ENCODE assay signal across 18 cellular contexts in the genomic region with DNA sequence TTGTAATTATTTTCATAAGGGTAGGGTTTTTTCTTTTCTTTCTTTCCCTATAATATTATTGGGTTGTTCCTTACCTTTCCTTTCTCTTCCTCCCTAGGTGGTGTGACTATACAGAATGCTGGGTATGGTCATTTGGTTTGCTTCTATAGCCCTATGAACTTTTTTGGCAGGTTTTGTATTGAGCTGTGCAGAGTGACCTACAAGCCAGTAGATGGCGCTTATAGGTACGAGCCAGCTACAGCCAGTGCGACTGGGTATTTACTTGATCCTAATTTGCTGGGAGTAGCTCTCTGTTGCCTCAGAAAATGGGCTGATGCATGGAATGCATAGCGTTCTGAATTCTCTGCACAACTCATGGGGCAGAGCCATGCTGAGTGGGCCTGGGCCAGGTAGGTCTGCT.
DNase-seq lines count a peak whose midpoint lies in the region; ATAC-seq and TF ChIP-seq lines count a peak whose summit lies in the region.
"Had no signal": no experiment of that assay in that cellular context is flagged by ENCODE, and none has a peak within 500 bp of the region (broad histone marks: within the 10 kb centered on the region; RNA-seq: fewer than 3 reads in every experiment).

No MANE protein-coding gene starts in this region.

- H3K4me3 ChIP-seq in DOHH2 (ENCODE audit: low read length) (no peak overlapping the region), HCT116 (replicated peaks in 1 of 2; ENCODE audit: low read depth in 1 of 2, low read length in 2 of 2) (no peak overlapping the region), PC-3 (ENCODE audit: low read length) (no peak overlapping the region), breast epithelium (no peak overlapping the region)
- H3K4me3 ChIP-seq: BLaER1 treated with 17β-estradiol and CSF1 and Interleukin-3, amounts not matched to agents 10 nM and 100 nM; colonic mucosa; spleen had no signal

- H2AFZ ChIP-seq in HCT116 (ENCODE audit: low read depth, low read length, poor library complexity, severe bottlenecking) (no peak overlapping the region), PC-3 (ENCODE audit: low read length) (no peak overlapping the region)
- H2AFZ ChIP-seq: parathyroid adenoma had no signal

- H3K27ac ChIP-seq in DOHH2 (ENCODE audit: low read depth, low read length) = no peak overlapping the region
- no peak overlapping the region for H3K27ac ChIP-seq in HCT116 (ENCODE audit: low read depth, low read length)
- no peak overlapping the region for H3K27ac ChIP-seq in PC-3 (ENCODE audit: low read length)
- no peak overlapping the region for H3K27ac ChIP-seq in breast epithelium
- H3K27ac ChIP-seq: BLaER1 treated with 17β-estradiol and CSF1 and Interleukin-3, amounts not matched to agents 10 nM and 100 nM; colonic mucosa; parathyroid adenoma; spleen had no signal

- H3K9me2 ChIP-seq in DOHH2 (replicated peaks; ENCODE audit: control insufficient read depth, low read length) (no peaks in the 10 kb centered on the region), HCT116 (ENCODE audit: insufficient read depth) (no peaks in the 10 kb centered on the region), PC-3 (replicated peaks; ENCODE audit: low read length) (no peaks in the 10 kb centered on the region)

- RAD21 ChIA-PET in HCT116 (lab: Charles Lee; ENCODE audit: low non-redundant PET in 1 of 2, low total read pairs in 2 of 2, uncharacterized antibody in 2 of 2, unreplicated experiment in 2 of 2) = no interaction called here

- H3K27me3 ChIP-seq in DOHH2 (ENCODE audit: control insufficient read depth, low read length) (no peaks in the 10 kb centered on the region), HCT116 (ENCODE audit: insufficient read depth, low read length) (no peaks in the 10 kb centered on the region), PC-3 (ENCODE audit: low read length) (no peaks in the 10 kb centered on the region), breast epithelium (peaks cover 0 to 4% of the 10 kb centered on the region in 2 donors)
- H3K27me3 ChIP-seq: colonic mucosa, spleen had no signal

- H3K36me3 ChIP-seq in DOHH2 (ENCODE audit: control insufficient read depth, low read length) = no peaks in the 10 kb centered on the region
- no peaks in the 10 kb centered on the region for H3K36me3 ChIP-seq in HCT116 (ENCODE audit: control insufficient read depth in 1 of 2, insufficient read depth in 2 of 2, low read length in 2 of 2)
- no peaks in the 10 kb centered on the region for H3K36me3 ChIP-seq in PC-3 (ENCODE audit: low read depth, low read length)
- H3K36me3 ChIP-seq in breast epithelium = no peaks in the 10 kb centered on the region
- H3K36me3 ChIP-seq: BLaER1 treated with 17β-estradiol and CSF1 and Interleukin-3, amounts not matched to agents 10 nM and 100 nM; colonic mucosa; spleen had no signal

- no peak for TF ChIP-seq POLR2A in HCT116 (IDR thresholded peaks at IDR 0.05; ENCODE audit: borderline replicate concordance, extremely low read depth, insufficient read depth, insufficient read length)
- no peak for TF ChIP-seq POLR2A in breast epithelium (IDR thresholded peaks at IDR 0.05)

- H3K9me3 ChIP-seq in DOHH2 (ENCODE audit: control insufficient read depth, insufficient read depth, low read length) = no peaks in the 10 kb centered on the region; the same call in 1 of the 2 replicates
- no peaks in the 10 kb centered on the region for H3K9me3 ChIP-seq in HCT116 (ENCODE audit: control insufficient read depth in 1 of 2, insufficient read depth in 1 of 2, low read depth in 1 of 2, low read length in 2 of 2)
- no peaks in the 10 kb centered on the region for H3K9me3 ChIP-seq in PC-3 (ENCODE audit: low read length)
- H3K9me3 ChIP-seq in breast epithelium = peaks cover 17 to 48% of the 10 kb centered on the region in 2 donors
- H3K9me3 ChIP-seq: colonic mucosa had no signal

- POLR2A ChIA-PET in HCT116 (lab: Charles Lee) = no interaction called here
- POLR2A ChIA-PET in PC-3 (lab: Charles Lee; ENCODE audit: unreplicated experiment) = no interaction called here

- no peak overlapping the region for H3K9ac ChIP-seq in HCT116 (ENCODE audit: low read length)
- H3K9ac ChIP-seq in PC-3 (ENCODE audit: low read length) = no peak overlapping the region
- H3K9ac ChIP-seq: BLaER1 treated with 17β-estradiol and CSF1 and Interleukin-3, amounts not matched to agents 10 nM and 100 nM; parathyroid adenoma had no signal

- CTCF ChIA-PET in HCT116 (lab: Charles Lee) = no interaction called here
- CTCF ChIA-PET in PC-3 (lab: Charles Lee) = no interaction called here

- no peak for ATAC-seq in HCT116
- no peak for ATAC-seq in PC-3
- ATAC-seq in HG02571 (IDR thresholded peaks at IDR 0.05; ENCODE audit: unreplicated experiment) = no peak
- no peak for ATAC-seq in HG03159 (IDR thresholded peaks at IDR 0.05; ENCODE audit: unreplicated experiment)
- ATAC-seq: esophagus mucosa; left cardiac atrium; stimulated activated naive CD8-positive, alpha-beta T cell treated with anti-CD3 and anti-CD28 coated beads, Interleukin-15, amount 100 ng/mL, for 72 hours had no signal

- DNase-seq in HCT116 (ENCODE audit: low read depth, low spot score) (no peak), PC-3 (peak; percentile 2), iPS-NIHi11 (ENCODE audit: low spot score) (peak; percentile 12), breast epithelium (ENCODE audit: low spot score in 2 of 2) (no peak), AG08396 (ENCODE audit: low spot score) (no peak)
- DNase-seq: activated effector memory CD4-positive, alpha-beta T cell treated with anti-CD3 and anti-CD28 coated beads, Interleukin-2, amount 50 U/mL, for 16 hours; anterior cingulate cortex; colonic mucosa; left cardiac atrium; NCI-H1048; stimulated activated naive CD8-positive, alpha-beta T cell treated with anti-CD3 and anti-CD28 coated beads, Interleukin-15, amount 100 ng/mL, for 72 hours had no signal

- intact Hi-C loops in HCT116 (cut with micrococcal nuclease) (no loop called here), PC-3 (cut with micrococcal nuclease) (no loop called here), breast epithelium (cut with DNase I; ENCODE audit: low total_unique reads) (no loop called here)

- H4K20me1 ChIP-seq in DOHH2 (ENCODE audit: control insufficient read depth, insufficient read depth, low read depth, low read length) (no peaks in the 10 kb centered on the region), HCT116 (ENCODE audit: insufficient read depth) (no peaks in the 10 kb centered on the region), PC-3 (ENCODE audit: low read length) (no peaks in the 10 kb centered on the region)
- H4K20me1 ChIP-seq: BLaER1 treated with 17β-estradiol and CSF1 and Interleukin-3, amounts not matched to agents 10 nM and 100 nM had no signal

- H3K4me2 ChIP-seq in DOHH2 (ENCODE audit: low read length) (no peak overlapping the region), HCT116 (ENCODE audit: low read length) (no peak overlapping the region), PC-3 (ENCODE audit: low read length) (no peak overlapping the region)
- H3K4me2 ChIP-seq: BLaER1 treated with 17β-estradiol and CSF1 and Interleukin-3, amounts not matched to agents 10 nM and 100 nM had no signal

- H3K79me2 ChIP-seq in DOHH2 (ENCODE audit: control insufficient read depth, low read length) (no peaks in the 10 kb centered on the region), HCT116 (ENCODE audit: insufficient read depth, low read length) (no peaks in the 10 kb centered on the region), PC-3 (ENCODE audit: low read length) (no peaks in the 10 kb centered on the region)
- H3K79me2 ChIP-seq: parathyroid adenoma had no signal

- BruUV-seq in HCT116 (replicated peaks; lab: Mats Ljungman, UMichigan) = no TSS peak
- BruUV-seq in PC-3 (replicated peaks; lab: Mats Ljungman, UMichigan) = no TSS peak

- H3K4me1 ChIP-seq in DOHH2 (ENCODE audit: control insufficient read depth, low read length) = no peaks in the 10 kb centered on the region
- no peaks in the 10 kb centered on the region for H3K4me1 ChIP-seq in HCT116 (ENCODE audit: control insufficient read depth in 1 of 2, insufficient read depth in 2 of 2, low read length in 2 of 2)
- H3K4me1 ChIP-seq in PC-3 (ENCODE audit: insufficient read depth, low read length) = no peaks in the 10 kb centered on the region
- no peaks in the 10 kb centered on the region for H3K4me1 ChIP-seq in breast epithelium
- H3K4me1 ChIP-seq: BLaER1 treated with 17β-estradiol and CSF1 and Interleukin-3, amounts not matched to agents 10 nM and 100 nM; colonic mucosa; parathyroid adenoma; spleen had no signal

- H3F3A ChIP-seq in DOHH2 (ENCODE audit: control insufficient read depth, insufficient read depth) (no peaks in the 10 kb centered on the region), PC-3 (ENCODE audit: low read length, unreplicated experiment) (no peaks in the 10 kb centered on the region)

- TF ChIP-seq CTCF in DOHH2 (IDR thresholded peaks at IDR 0.05; ENCODE audit: low read depth, low read length, poor library complexity, severe bottlenecking) (peak; percentile 41), HCT116 (IDR thresholded peaks at IDR 0.05 in 2 of 3, conservative IDR thresholded peaks at IDR 0.05 in 1 of 3; ENCODE audit: borderline replicate concordance in 1 of 3, insufficient read depth in 1 of 3, low read depth in 2 of 3, low read length in 2 of 3) (peak in 2 of 3 experiments; percentile 13 to 27; a peak in 3 of 6 replicates), PC-3 (conservative IDR thresholded peaks at IDR 0.05; ENCODE audit: low read depth, low read length) (peak; percentile 35; the same call in 1 of the 2 replicates), breast epithelium (IDR thresholded peaks at IDR 0.05) (no peak)

- no peak for TF ChIP-seq RAD21 in HCT116 (IDR thresholded peaks at IDR 0.05; ENCODE audit: low read depth)

TF ChIP-seq in HCT116, 20 proteins besides CTCF, POLR2A, EP300 and RAD21:
- no peak for TF ChIP-seq SRF (IDR thresholded peaks at IDR 0.05; ENCODE audit: low read depth)
- TF ChIP-seq CBX3 (IDR thresholded peaks at IDR 0.05; ENCODE audit: low read depth) = no peak
- TF ChIP-seq MAX (IDR thresholded peaks at IDR 0.05) = no peak

Comparison
In these comparisons a context has a peak if more than half of its experiments do, and no peak if none do; other contexts are left out.
1. CTCF ChIP-seq: peak in DOHH2 (single experiment), HCT116 (2 of 3) and PC-3 (single experiment); none in breast epithelium (0 of 3).
2. DNase-seq: peak in PC-3 (single experiment) and iPS-NIHi11 (single experiment); none in HCT116 (single experiment), breast epithelium (0 of 2) and AG08396 (single experiment).